In the genomic region with DNA sequence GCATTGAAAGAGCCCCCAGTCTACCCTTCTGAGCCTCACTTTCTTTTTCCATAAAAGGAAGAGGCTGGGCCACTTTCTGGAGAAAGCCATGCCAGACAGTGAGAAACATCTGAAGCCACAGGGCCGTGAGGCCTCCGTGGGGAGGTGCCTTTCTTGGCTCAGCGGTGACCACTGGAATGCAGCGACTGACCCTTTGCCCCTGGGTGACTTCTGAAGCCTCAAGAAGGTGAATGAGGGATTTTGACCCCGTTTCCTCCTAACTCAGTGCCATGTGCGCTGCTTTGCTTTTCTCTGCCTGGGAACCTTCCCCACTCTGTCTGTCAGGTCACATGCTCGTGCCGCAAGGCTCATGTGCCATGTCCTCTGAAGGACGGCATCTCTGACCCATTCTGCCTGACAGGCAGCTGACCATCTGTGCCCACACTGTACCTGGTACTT, we compare ENCODE assay signal across 10 cellular contexts. TPM values are rescaled to one million over a fixed set of nuclear protein-coding genes. Genes with fewer than 3 reads are reported as not detected.
DNase-seq lines count a peak whose midpoint lies in the region; ATAC-seq and TF ChIP-seq lines count a peak whose summit lies in the region.
"Had no signal": no experiment of that assay in that cellular context is flagged by ENCODE, and none has a peak within 500 bp of the region (broad histone marks: within the 10 kb centered on the region; RNA-seq: fewer than 3 reads in every experiment).

No MANE protein-coding gene starts in this region.

- H3K9me3 ChIP-seq in WERI-Rb-1 (ENCODE audit: severe bottlenecking) (no peaks in the 10 kb centered on the region), vagina (no peaks in the 10 kb centered on the region), T-helper 17 cell (ENCODE audit: control insufficient read depth, low read length, poor library complexity, severe bottlenecking) (no peaks in the 10 kb centered on the region)

- no peak overlapping the region for H3K4me3 ChIP-seq in WERI-Rb-1 (ENCODE audit: low read depth, low read length)
- no peak overlapping the region for H3K4me3 ChIP-seq in fibroblast of the aortic adventitia (ENCODE audit: low read depth, low read length)
- no peak overlapping the region for H3K4me3 ChIP-seq in vagina

- DNase-seq in WERI-Rb-1 = no peak
- peak; percentile 58 for DNase-seq in fibroblast of the aortic adventitia (ENCODE audit: low read depth)
- DNase-seq in vagina (ENCODE audit: extremely low spot score in 2 of 2) = no peak
- DNase-seq in middle frontal gyrus (ENCODE audit: extremely low spot score, low spot score) = no peak
- no peak for DNase-seq in T-helper 17 cell
- DNase-seq in SW 1271 (lab: John Stamatoyannopoulos, UW) = no peak
- DNase-seq: stimulated activated CD4-positive, alpha-beta T cell treated with anti-CD3 and anti-CD28 coated beads, Interleukin-2, amount 100 ng/mL, for 24 hours had no signal

- peaks cover 5% of the 10 kb centered on the region; the same call in 1 of the 2 replicates for H3K36me3 ChIP-seq in WERI-Rb-1
- no peaks in the 10 kb centered on the region for H3K36me3 ChIP-seq in vagina

- peaks cover 6% of the 10 kb centered on the region for H3K36me3 Mint-ChIP-seq in nephron (ENCODE audit: low read depth)
- H3K36me3 Mint-ChIP-seq in T-helper 17 cell (ENCODE audit: low read depth) = no peaks in the 10 kb centered on the region

- no peaks in the 10 kb centered on the region for H3K9me3 Mint-ChIP-seq in nephron
- H3K9me3 Mint-ChIP-seq: central memory CD8-positive, alpha-beta T cell had no signal

- H3K27me3 ChIP-seq in WERI-Rb-1 (ENCODE audit: insufficient read depth, low read depth, severe bottlenecking) (no peaks in the 10 kb centered on the region), vagina (no peaks in the 10 kb centered on the region)

- intact Hi-C loops in vagina (cut with DNase I) = loop anchor here (5.0 to 10.0 kb wide), 2 partner anchors 68 to 99 kb away; no protein-coding TSS in a partner anchor

- H3K4me3 Mint-ChIP-seq in nephron = peak overlapping the region; percentile 1 to 42 (median 41)
- H3K4me3 Mint-ChIP-seq in T-helper 17 cell = no peak overlapping the region
- H3K4me3 Mint-ChIP-seq: central memory CD8-positive, alpha-beta T cell had no signal

- TF ChIP-seq POLR2A in vagina (IDR thresholded peaks at IDR 0.05) = no peak

- TF ChIP-seq CTCF in WERI-Rb-1 (IDR thresholded peaks at IDR 0.05; ENCODE audit: low read depth, low read length) (no peak), fibroblast of the aortic adventitia (IDR thresholded peaks at IDR 0.05; ENCODE audit: insufficient read depth, low read length) (no peak), nephron (IDR thresholded peaks at IDR 0.05; ENCODE audit: unreplicated experiment in 3 of 3) (no peak), vagina (IDR thresholded peaks at IDR 0.05) (no peak)

- no peaks in the 10 kb centered on the region for H3K27me3 Mint-ChIP-seq in nephron (ENCODE audit: low read depth)
- H3K27me3 Mint-ChIP-seq in T-helper 17 cell = peaks cover 4% of the 10 kb centered on the region

- peak overlapping the region; percentile 78; the same call in 1 of the 2 replicates for H3K27ac ChIP-seq in WERI-Rb-1
- peak overlapping the region; percentile 71 for H3K27ac ChIP-seq in vagina

- H3K4me1 Mint-ChIP-seq in nephron = peaks cover 80% of the 10 kb centered on the region
- peaks cover 8% of the 10 kb centered on the region for H3K4me1 Mint-ChIP-seq in T-helper 17 cell

- no peak for ATAC-seq in T-helper 17 cell

- H3K4me1 ChIP-seq in vagina = peaks cover 50% of the 10 kb centered on the region

- H3K27ac Mint-ChIP-seq in nephron = peak overlapping the region; percentile 93 to 98 (median 96)
- no peak overlapping the region for H3K27ac Mint-ChIP-seq in T-helper 17 cell

RNA-seq across cellular contexts. Expression of gene A3GALT2, which starts 44.7 kb away (rescaled TPM):
- total RNA-seq in fibroblast of the aortic adventitia (ENCODE audit: low replicate concordance) (not detected in 2 replicates), vagina (not detected), T-helper 17 cell (under 1 TPM in 1 of 2 donors, not detected in 1; 0.37 TPM)
- total RNA-seq: OCI-LY7 had no signal
